33 cellular contexts compared by ENCODE assay signal in the genomic region with DNA sequence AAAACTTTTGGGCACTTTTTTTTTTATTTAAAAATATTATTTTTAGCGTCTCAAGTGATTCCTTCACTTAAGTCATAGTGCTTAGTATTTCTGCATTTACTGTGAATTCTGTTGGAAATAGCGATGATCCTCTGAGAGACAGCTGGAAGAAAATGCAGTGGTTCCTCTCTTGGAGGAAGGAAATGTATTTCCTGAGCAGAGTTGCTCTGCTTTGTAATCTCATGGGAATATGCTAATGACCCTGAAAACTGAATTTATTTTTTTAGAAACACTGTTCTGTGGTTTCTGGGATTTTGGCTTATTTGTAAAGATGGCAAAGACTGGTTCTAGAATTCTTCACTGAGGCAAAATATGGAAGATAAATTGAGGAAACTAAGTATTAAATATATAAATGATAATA.
"Had no signal": no experiment of that assay in that cellular context is flagged by ENCODE, and none has a peak within 500 bp of the region (broad histone marks: within the 10 kb centered on the region; RNA-seq: fewer than 3 reads in every experiment).

No MANE protein-coding gene starts in this region.

- H3K27me3 ChIP-seq: adrenal gland, body of pancreas, brain microvascular endothelial cell, cardiac muscle cell had no signal

- FAIRE-seq: astrocyte, bronchial epithelial cell, TTC549 had no signal

- H3K9me3 ChIP-seq: adrenal gland, body of pancreas had no signal

- H3K4me1 ChIP-seq: adrenal gland, body of pancreas had no signal

- DNase-seq: activated B cell treated with CpG ODN at 0.5 μM for 24 hours; activated CD4-positive, alpha-beta memory T cell treated with anti-CD3 and anti-CD28 coated beads for 36 hours; activated CD4-positive, alpha-beta T cell treated with anti-CD3 and anti-CD28 coated beads for 4 hours; activated CD4-positive, alpha-beta T cell treated with anti-CD3 and anti-CD28 coated beads, Interleukin-2, amount 10 ng/mL, durations not matched to agents 24 days and 14 days; activated CD4-positive, alpha-beta T cell treated with anti-CD3 and anti-CD28 coated beads, Interleukin-2, amount 50 U/mL, for 1 hour; activated CD4-positive, alpha-beta T cell treated with anti-CD3 and anti-CD28 coated beads, Interleukin-2, amount 50 U/mL, for 4 hours; activated CD4-positive, CD25-positive, alpha-beta regulatory T cell treated with anti-CD3 and anti-CD28 coated beads, Interleukin-2, amount 50 U/mL, for 72 hours; activated CD8-positive, alpha-beta memory T cell treated with anti-CD3 and anti-CD28 coated beads, Interleukin-2, amount 50 U/mL, for 4 hours; activated CD8-positive, alpha-beta T cell treated with anti-CD3 and anti-CD28 coated beads for 36 hours; activated effector memory CD4-positive, alpha-beta T cell treated with anti-CD3 and anti-CD28 coated beads, Interleukin-2, amount 50 U/mL, for 16 hours; activated gamma-delta T cell treated with Interleukin-2 at 50 U/mL for 16 hours; activated naive CD4-positive, alpha-beta T cell; activated naive CD4-positive, alpha-beta T cell treated with anti-CD3 and anti-CD28 coated beads for 36 hours; activated naive CD4-positive, alpha-beta T cell treated with anti-CD3 and anti-CD28 coated beads, Interleukin-2, amount 50 U/mL, for 16 hours; activated naive CD8-positive, alpha-beta T cell treated with anti-CD3 and anti-CD28 coated beads for 36 hours; activated T-cell treated with anti-CD3 and anti-CD28 coated beads for 4 hours; activated T-cell treated with anti-CD3 and anti-CD28 coated beads, Interleukin-2, amount 50 U/mL, for 1 hour; activated T-cell treated with anti-CD3 and anti-CD28 coated beads, Interleukin-2, amount 50 U/mL, for 4 hours; activated T-cell treated with anti-CD3 and anti-CD28 coated beads, Interleukin-2, amount 50 U/mL, for 72 hours; adrenal gland; amniotic stem cell; aorta; body of pancreas; brain microvascular endothelial cell; caudate nucleus; cerebellar nuclear complex; T-helper 17 cell; T-helper 9 cell had no signal

- H3K4me3 ChIP-seq: adrenal gland, body of pancreas, cardiac muscle cell had no signal

- H3K27ac ChIP-seq: adrenal gland, body of pancreas, brain microvascular endothelial cell, cardiac muscle cell, VCaP had no signal

- H3K36me3 ChIP-seq: adrenal gland, brain microvascular endothelial cell, cardiac muscle cell had no signal
